Comparison of ENCODE assay signal across 13 cellular contexts in the genomic region with DNA sequence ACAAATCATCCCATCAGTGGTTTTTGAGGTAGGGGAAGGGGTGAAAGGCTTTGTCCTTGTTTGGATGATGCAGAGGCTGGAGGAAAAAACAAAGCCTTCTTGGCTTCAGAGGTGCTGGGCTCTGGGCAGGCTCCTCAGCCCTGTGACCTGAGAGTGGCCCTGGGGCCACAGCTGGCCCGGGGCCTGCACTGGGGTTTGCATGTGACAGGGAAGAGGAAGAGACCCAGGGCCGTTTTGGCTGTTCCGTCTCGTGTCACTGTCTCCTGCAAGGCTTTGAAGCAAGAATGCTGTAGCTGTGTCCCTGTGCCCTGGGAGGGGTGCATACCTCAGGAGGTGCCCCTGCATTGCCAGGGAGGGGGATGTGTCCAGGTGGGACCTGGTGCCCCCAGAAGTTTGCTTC.
"Had no signal": no experiment of that assay in that cellular context is flagged by ENCODE, and none has a peak within 500 bp of the region (broad histone marks: within the 10 kb centered on the region; RNA-seq: fewer than 3 reads in every experiment).

No MANE protein-coding gene starts in this region.

- H3K9me3 Mint-ChIP-seq: activated CD4-positive, alpha-beta memory T cell treated with anti-CD3 and anti-CD28 coated beads, Interleukin-2, amount 10 ng/mL, durations not matched to agents 7 days and 5 days had no signal

- H3K27me3 ChIP-seq: left lung, right lobe of liver had no signal

- H3K4me3 ChIP-seq: left lung, right lobe of liver, smooth muscle cell, thoracic aorta had no signal

- H3K36me3 Mint-ChIP-seq: activated CD8-positive, alpha-beta memory T cell treated with anti-CD3 and anti-CD28 coated beads, Interleukin-2, amount 10 ng/mL, durations not matched to agents 7 days and 5 days had no signal

- DNase-seq: activated CD4-positive, alpha-beta memory T cell treated with anti-CD3 and anti-CD28 coated beads, Interleukin-2, amount 10 ng/mL, durations not matched to agents 7 days and 5 days; activated CD4-positive, alpha-beta T cell treated with anti-CD3 and anti-CD28 coated beads for 48 hours; activated CD4-positive, CD25-positive, alpha-beta regulatory T cell; activated CD8-positive, alpha-beta memory T cell treated with anti-CD3 and anti-CD28 coated beads, Interleukin-2, amount 10 ng/mL, durations not matched to agents 7 days and 5 days; effector CD4-positive, alpha-beta T cell; mammary epithelial cell; right lobe of liver; stimulated activated CD4-positive, alpha-beta T cell treated with anti-CD3 and anti-CD28 coated beads, Interleukin-4, amount 100 ng/mL, for 24 hours had no signal

- H3K27ac Mint-ChIP-seq: activated CD4-positive, alpha-beta memory T cell treated with anti-CD3 and anti-CD28 coated beads, Interleukin-2, amount 10 ng/mL, durations not matched to agents 7 days and 5 days; activated CD8-positive, alpha-beta memory T cell treated with anti-CD3 and anti-CD28 coated beads, Interleukin-2, amount 10 ng/mL, durations not matched to agents 7 days and 5 days; activated naive CD8-positive, alpha-beta T cell; stimulated activated memory B cell treated with anti-CD40 and anti-IgM and Interleukin-4, amounts not matched to agents 10 μg/mL and 1 μg/mL and 100 μg/mL, for 72 hours had no signal

- H3K4me1 Mint-ChIP-seq: activated CD4-positive, alpha-beta memory T cell treated with anti-CD3 and anti-CD28 coated beads, Interleukin-2, amount 10 ng/mL, durations not matched to agents 7 days and 5 days; activated CD8-positive, alpha-beta memory T cell treated with anti-CD3 and anti-CD28 coated beads, Interleukin-2, amount 10 ng/mL, durations not matched to agents 7 days and 5 days; stimulated activated memory B cell treated with anti-CD40 and anti-IgM and Interleukin-4, amounts not matched to agents 10 μg/mL and 1 μg/mL and 100 μg/mL, for 72 hours had no signal

- H3K4me2 ChIP-seq: smooth muscle cell had no signal

- H3K27ac ChIP-seq: left lung, right lobe of liver, thoracic aorta had no signal

- H3K36me3 ChIP-seq: left lung, right lobe of liver, thoracic aorta had no signal

- ATAC-seq: activated CD8-positive, alpha-beta memory T cell treated with anti-CD3 and anti-CD28 coated beads, Interleukin-2, amount 10 ng/mL, durations not matched to agents 7 days and 5 days; stimulated activated memory B cell treated with anti-CD40 and anti-IgM and Interleukin-4, amounts not matched to agents 10 μg/mL and 1 μg/mL and 100 μg/mL, for 72 hours had no signal

- H3K4me1 ChIP-seq: right lobe of liver had no signal

- H3K9me3 ChIP-seq: left lung, right lobe of liver, thoracic aorta had no signal

- H3K27me3 Mint-ChIP-seq: activated CD4-positive, alpha-beta memory T cell treated with anti-CD3 and anti-CD28 coated beads, Interleukin-2, amount 10 ng/mL, durations not matched to agents 7 days and 5 days; activated CD8-positive, alpha-beta memory T cell treated with anti-CD3 and anti-CD28 coated beads, Interleukin-2, amount 10 ng/mL, durations not matched to agents 7 days and 5 days; activated naive CD8-positive, alpha-beta T cell had no signal

- H3K4me3 Mint-ChIP-seq: activated CD4-positive, alpha-beta memory T cell treated with anti-CD3 and anti-CD28 coated beads, Interleukin-2, amount 10 ng/mL, durations not matched to agents 7 days and 5 days; activated CD8-positive, alpha-beta memory T cell treated with anti-CD3 and anti-CD28 coated beads, Interleukin-2, amount 10 ng/mL, durations not matched to agents 7 days and 5 days; activated naive CD8-positive, alpha-beta T cell; stimulated activated memory B cell treated with anti-CD40 and anti-IgM and Interleukin-4, amounts not matched to agents 10 μg/mL and 1 μg/mL and 100 μg/mL, for 72 hours had no signal
